In the genomic region with DNA sequence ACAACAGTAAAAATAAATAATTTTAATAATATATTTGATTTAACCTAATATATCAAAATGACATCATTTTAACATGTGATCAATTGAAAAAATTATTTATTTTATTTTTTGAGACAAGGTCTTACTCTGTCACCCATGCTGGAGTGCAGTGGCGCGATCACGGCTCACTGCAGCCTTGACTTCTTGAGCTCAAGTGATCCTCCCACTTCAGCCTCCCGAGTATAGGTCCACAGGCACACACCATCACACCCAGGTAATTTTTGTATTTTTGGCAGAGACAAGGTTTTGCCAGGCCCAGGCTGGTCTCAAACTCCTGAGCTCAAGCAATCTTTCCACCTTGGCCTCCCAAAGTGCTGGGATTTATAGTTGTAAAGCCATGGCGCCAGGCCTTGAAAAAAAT, we compare ENCODE assay signal across 27 cellular contexts.
"Had no signal": no experiment of that assay in that cellular context is flagged by ENCODE, and none has a peak within 500 bp of the region (broad histone marks: within the 10 kb centered on the region; RNA-seq: fewer than 3 reads in every experiment).

No MANE protein-coding gene starts in this region.

- H3K4me1 ChIP-seq: heart right ventricle, lower lobe of right lung, parathyroid adenoma, right atrium auricular region, right lobe of liver, stomach, upper lobe of right lung had no signal

- H3K27ac ChIP-seq: hepatocyte, lower lobe of right lung, neural progenitor cell, neutrophil, parathyroid adenoma, right lobe of liver, stomach, thoracic aorta, tibial artery, upper lobe of right lung had no signal

- H3K4me3 ChIP-seq: heart right ventricle, hepatocyte, lower lobe of right lung, neural progenitor cell, right atrium auricular region, right lobe of liver, skin epidermis, stomach, thoracic aorta, tibial artery, upper lobe of right lung had no signal

- H3K36me3 ChIP-seq: heart right ventricle, lower lobe of right lung, neural progenitor cell, neutrophil, right atrium auricular region, right lobe of liver, stomach, thoracic aorta, tibial artery, upper lobe of right lung had no signal

- H3K9me3 ChIP-seq: heart right ventricle, lower lobe of right lung, neutrophil, right atrium auricular region, right lobe of liver, stomach, thoracic aorta, tibial artery, upper lobe of right lung had no signal

- ATAC-seq: left lobe of liver; natural killer cell; right lobe of liver; stimulated activated naive B cell treated with anti-CD40 and anti-IgM and Interleukin-4, amounts not matched to agents 10 μg/mL and 1 μg/mL and 100 μg/mL, for 72 hours; stimulated activated naive CD8-positive, alpha-beta T cell treated with anti-CD3 and anti-CD28 coated beads, Interleukin-15, Interleukin-2, amounts not matched to agents 100 U/mL and 50 U/mL, for 24 hours had no signal

- H3K27me3 ChIP-seq: hepatocyte, neural progenitor cell, neutrophil, right atrium auricular region, right lobe of liver, stomach, tibial artery had no signal

- DNase-seq: heart right ventricle; islet precursor cell; lower lobe of right lung; mammary epithelial cell; mesenchymal stem cell; naive B cell; natural killer cell; nephron progenitor cell; stimulated activated CD4-positive, alpha-beta T cell treated with anti-CD3 and anti-CD28 coated beads, Interleukin-12 subunit alpha, Interleukin-12 subunit beta, amount 100 ng/mL, for 4 hours; stimulated activated CD4-positive, alpha-beta T cell treated with anti-CD3 and anti-CD28 coated beads, Interleukin-15, amount 100 ng/mL, for 24 hours; stimulated activated CD4-positive, alpha-beta T cell treated with anti-CD3 and anti-CD28 coated beads, Interleukin-2, amount 100 ng/mL, for 24 hours; stimulated activated CD4-positive, alpha-beta T cell treated with anti-CD3 and anti-CD28 coated beads, Interleukin-4, amount 100 ng/mL, for 1 hour; stimulated activated naive B cell treated with anti-CD40 and anti-IgM and Interleukin-4, amounts not matched to agents 10 μg/mL and 1 μg/mL and 100 μg/mL, for 72 hours; stimulated activated naive CD8-positive, alpha-beta T cell treated with anti-CD3 and anti-CD28 coated beads, Interleukin-15, Interleukin-2, amounts not matched to agents 100 U/mL and 50 U/mL, for 24 hours; stomach; tibial artery; trophoblast cell; upper lobe of right lung had no signal
